ENCODE assay signal across 1 cellular context in genomic region chr19:40719414-40719894, GRCh38.
TF ChIP-seq lines count a peak whose summit lies in the region.

No MANE protein-coding gene starts in this region.

TF ChIP-seq in A549, 52 proteins besides CTCF, POLR2A, EP300 and RAD21 (continued from another document):
- TF ChIP-seq PBX3 (IDR thresholded peaks at IDR 0.05) = no peak
- no peak for TF ChIP-seq CHD4 (IDR thresholded peaks at IDR 0.05; ENCODE audit: borderline replicate concordance)
- TF ChIP-seq JUNB (IDR thresholded peaks at IDR 0.05) = no peak
- no peak for TF ChIP-seq ATOH8 (CRISPR knock-in tag; IDR thresholded peaks at IDR 0.05; ENCODE audit: low read depth)
- no peak for TF ChIP-seq ZNF302 (CRISPR knock-in tag; IDR thresholded peaks at IDR 0.05)
- TF ChIP-seq MAFK (IDR thresholded peaks at IDR 0.05; ENCODE audit: partially characterized antibody) = no peak
